ENCODE assay signal across 8 cellular contexts in the genomic region with DNA sequence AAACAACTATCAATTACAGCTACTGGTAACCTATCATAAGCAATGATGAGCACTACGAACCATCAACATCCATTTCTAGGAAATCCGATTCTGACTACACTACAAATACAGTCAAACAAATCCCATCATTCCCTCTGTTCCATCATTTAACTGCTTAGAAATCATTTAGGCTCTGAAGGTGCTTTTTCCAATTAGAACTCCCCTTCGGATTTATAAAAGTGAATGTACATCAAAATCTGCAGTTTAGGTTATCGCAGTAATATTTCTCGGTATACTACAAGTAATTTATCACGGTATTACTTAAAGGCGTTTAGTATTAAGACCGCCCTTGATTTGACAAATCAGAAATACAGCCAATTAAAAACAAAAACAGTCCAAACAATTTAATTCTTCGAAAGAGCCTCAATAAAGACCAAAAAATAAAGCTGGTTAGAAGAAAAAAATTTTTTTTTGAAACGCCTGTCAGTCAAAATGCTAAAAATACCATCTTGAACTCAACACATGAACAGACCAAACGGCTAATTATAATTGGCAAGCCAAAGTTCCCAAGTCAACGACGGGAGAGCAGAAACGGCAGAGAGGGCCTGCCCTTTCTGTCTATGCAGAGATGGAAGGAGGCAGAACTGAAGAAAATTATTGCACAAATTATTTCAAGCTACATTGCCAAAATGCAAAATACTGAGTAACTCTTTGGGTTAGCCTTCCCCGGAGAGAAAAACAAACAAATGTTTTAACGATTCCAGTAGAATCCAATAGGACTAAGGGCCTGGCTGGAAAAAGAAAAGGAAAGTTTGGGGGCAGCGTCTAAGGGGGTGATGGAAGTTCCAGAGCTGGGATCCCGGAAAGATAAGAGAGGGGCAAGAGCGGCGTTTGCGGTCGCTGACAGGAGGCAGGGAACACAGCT. TPM values are rescaled to one million over a fixed set of nuclear protein-coding genes. Genes with fewer than 3 reads are reported as not detected.
DNase-seq lines count a peak whose midpoint lies in the region; ATAC-seq and TF ChIP-seq lines count a peak whose summit lies in the region.

No MANE protein-coding gene starts in this region.

- H3K27me3 ChIP-seq in cardiac muscle cell, result no peaks in the 10 kb centered on the region

- peak overlapping the region; percentile 99 to 100 for H3K4me3 Mint-ChIP-seq in activated T-cell treated with anti-CD3 and anti-CD28 coated beads, Interleukin-2, amount 50 U/mL, for 72 hours
- H3K4me3 Mint-ChIP-seq in activated T-helper 17 cell treated with anti-CD3 and anti-CD28 coated beads, Interleukin-2, amount 50 U/mL, for 72 hours, result peak overlapping the region; percentile 99
- H3K4me3 Mint-ChIP-seq in progenitor cell of endocrine pancreas (ENCODE audit: low read depth), result peak overlapping the region; percentile 92

- no peaks in the 10 kb centered on the region for H3K36me3 ChIP-seq in cardiac muscle cell

- peaks cover 44% of the 10 kb centered on the region for H3K4me1 Mint-ChIP-seq in activated T-cell treated with anti-CD3 and anti-CD28 coated beads, Interleukin-2, amount 50 U/mL, for 72 hours (ENCODE audit: low read depth)
- peaks cover 16% of the 10 kb centered on the region for H3K4me1 Mint-ChIP-seq in activated T-helper 17 cell treated with anti-CD3 and anti-CD28 coated beads, Interleukin-2, amount 50 U/mL, for 72 hours
- peaks cover 21% of the 10 kb centered on the region for H3K4me1 Mint-ChIP-seq in progenitor cell of endocrine pancreas (ENCODE audit: low read depth)

- no peak for ATAC-seq in activated T-cell treated with anti-CD3 and anti-CD28 coated beads, Interleukin-2, amount 50 U/mL, for 72 hours (replicated peaks in 1 of 2)
- no peak for ATAC-seq in activated T-helper 17 cell treated with anti-CD3 and anti-CD28 coated beads, Interleukin-2, amount 50 U/mL, for 72 hours (replicated peaks)
- ATAC-seq in HG03520 (IDR thresholded peaks at IDR 0.05; ENCODE audit: unreplicated experiment) (no peak), HG03280 (IDR thresholded peaks at IDR 0.05; ENCODE audit: unreplicated experiment) (no peak)

- DNase-seq in activated T-cell treated with anti-CD3 and anti-CD28 coated beads, Interleukin-2, amount 50 U/mL, for 72 hours, result no peak
- DNase-seq in activated T-cell treated with anti-CD3 and anti-CD28 coated beads for 4 hours, result no peak
- DNase-seq in NCI-H2081 (lab: John Stamatoyannopoulos, UW), result peak; percentile 13 to 65
- peak; percentile 58 to 67 for DNase-seq in cardiac muscle cell (ENCODE audit: low read depth in 1 of 2, low spot score in 1 of 2)
- DNase-seq in progenitor cell of endocrine pancreas (ENCODE audit: low spot score, unreplicated experiment), result no peak

- peak overlapping the region; percentile 99 for H3K27ac ChIP-seq in cardiac muscle cell

- peak overlapping the region; percentile 85 for H3K4me3 ChIP-seq in cardiac muscle cell

- H3K27ac Mint-ChIP-seq in activated T-cell treated with anti-CD3 and anti-CD28 coated beads, Interleukin-2, amount 50 U/mL, for 72 hours, result peak overlapping the region; percentile 100
- H3K27ac Mint-ChIP-seq in activated T-helper 17 cell treated with anti-CD3 and anti-CD28 coated beads, Interleukin-2, amount 50 U/mL, for 72 hours, result peak overlapping the region; percentile 100
- peak overlapping the region; percentile 97 for H3K27ac Mint-ChIP-seq in progenitor cell of endocrine pancreas

- H3K36me3 Mint-ChIP-seq in activated T-cell treated with anti-CD3 and anti-CD28 coated beads, Interleukin-2, amount 50 U/mL, for 72 hours (ENCODE audit: insufficient read depth in 2 of 2), result peaks cover 7 to 10% of the 10 kb centered on the region in 2 donors
- H3K36me3 Mint-ChIP-seq in activated T-helper 17 cell treated with anti-CD3 and anti-CD28 coated beads, Interleukin-2, amount 50 U/mL, for 72 hours (ENCODE audit: low read depth), result peaks cover 8% of the 10 kb centered on the region
- H3K36me3 Mint-ChIP-seq in progenitor cell of endocrine pancreas (ENCODE audit: insufficient read depth), result no peaks in the 10 kb centered on the region

- H3K9me3 Mint-ChIP-seq in activated T-cell treated with anti-CD3 and anti-CD28 coated beads, Interleukin-2, amount 50 U/mL, for 72 hours, result peaks cover 0 to 3% of the 10 kb centered on the region in 2 donors
- no peaks in the 10 kb centered on the region for H3K9me3 Mint-ChIP-seq in activated T-helper 17 cell treated with anti-CD3 and anti-CD28 coated beads, Interleukin-2, amount 50 U/mL, for 72 hours
- no peaks in the 10 kb centered on the region for H3K9me3 Mint-ChIP-seq in progenitor cell of endocrine pancreas (ENCODE audit: low read depth)

- no peaks in the 10 kb centered on the region for H3K27me3 Mint-ChIP-seq in activated T-cell treated with anti-CD3 and anti-CD28 coated beads, Interleukin-2, amount 50 U/mL, for 72 hours (ENCODE audit: low read depth)
- no peaks in the 10 kb centered on the region for H3K27me3 Mint-ChIP-seq in activated T-helper 17 cell treated with anti-CD3 and anti-CD28 coated beads, Interleukin-2, amount 50 U/mL, for 72 hours
- no peaks in the 10 kb centered on the region for H3K27me3 Mint-ChIP-seq in progenitor cell of endocrine pancreas

- TF ChIP-seq CTCF in cardiac muscle cell (IDR thresholded peaks at IDR 0.05; ENCODE audit: low read depth, low read length) (no peak), progenitor cell of endocrine pancreas (IDR thresholded peaks at IDR 0.05; ENCODE audit: unreplicated experiment) (no peak)

- no peaks in the 10 kb centered on the region for H3K9me3 ChIP-seq in cardiac muscle cell (ENCODE audit: low read depth)

- H3K4me1 ChIP-seq in cardiac muscle cell (ENCODE audit: low read depth), result peaks cover 15% of the 10 kb centered on the region

RNA-seq across cellular contexts. Expression of gene VPS54, which starts 1.2 kb away (rescaled TPM):
- 10 to 100 TPM; 12.9 to 13.2 TPM for total RNA-seq in activated T-cell treated with anti-CD3 and anti-CD28 coated beads, Interleukin-2, amount 50 U/mL, for 72 hours
- 10 to 100 TPM in 1 of 2 donors, 1 to 10 TPM in 1; 7.9 to 13.7 TPM for total RNA-seq in activated T-helper 17 cell treated with anti-CD3 and anti-CD28 coated beads, Interleukin-2, amount 50 U/mL, for 72 hours
- 18.4 and 22.4 TPM in 2 replicates for total RNA-seq in cardiac muscle cell
- 18.7 and 23.3 TPM in 2 replicates for polyA plus RNA-seq in cardiac muscle cell
- 28.2 and 29.7 TPM in 2 replicates for total RNA-seq in progenitor cell of endocrine pancreas

Comparison
In these comparisons a context has a peak if more than half of its experiments do, and no peak if none do; other contexts are left out.
1. DNase-seq: peak in NCI-H2081 (2 of 2) and cardiac muscle cell (2 of 2); none in activated T-cell treated with anti-CD3 and anti-CD28 coated beads, Interleukin-2, amount 50 U/mL, for 72 hours (0 of 2), activated T-cell treated with anti-CD3 and anti-CD28 coated beads for 4 hours (single experiment) and progenitor cell of endocrine pancreas (single experiment).
2. Peak in every context shown above with its lines, with median percentiles within 50 percentile points of each other: H3K27ac Mint-ChIP-seq and H3K4me3 Mint-ChIP-seq.